8 cellular contexts compared by ENCODE assay signal in the genomic region with DNA sequence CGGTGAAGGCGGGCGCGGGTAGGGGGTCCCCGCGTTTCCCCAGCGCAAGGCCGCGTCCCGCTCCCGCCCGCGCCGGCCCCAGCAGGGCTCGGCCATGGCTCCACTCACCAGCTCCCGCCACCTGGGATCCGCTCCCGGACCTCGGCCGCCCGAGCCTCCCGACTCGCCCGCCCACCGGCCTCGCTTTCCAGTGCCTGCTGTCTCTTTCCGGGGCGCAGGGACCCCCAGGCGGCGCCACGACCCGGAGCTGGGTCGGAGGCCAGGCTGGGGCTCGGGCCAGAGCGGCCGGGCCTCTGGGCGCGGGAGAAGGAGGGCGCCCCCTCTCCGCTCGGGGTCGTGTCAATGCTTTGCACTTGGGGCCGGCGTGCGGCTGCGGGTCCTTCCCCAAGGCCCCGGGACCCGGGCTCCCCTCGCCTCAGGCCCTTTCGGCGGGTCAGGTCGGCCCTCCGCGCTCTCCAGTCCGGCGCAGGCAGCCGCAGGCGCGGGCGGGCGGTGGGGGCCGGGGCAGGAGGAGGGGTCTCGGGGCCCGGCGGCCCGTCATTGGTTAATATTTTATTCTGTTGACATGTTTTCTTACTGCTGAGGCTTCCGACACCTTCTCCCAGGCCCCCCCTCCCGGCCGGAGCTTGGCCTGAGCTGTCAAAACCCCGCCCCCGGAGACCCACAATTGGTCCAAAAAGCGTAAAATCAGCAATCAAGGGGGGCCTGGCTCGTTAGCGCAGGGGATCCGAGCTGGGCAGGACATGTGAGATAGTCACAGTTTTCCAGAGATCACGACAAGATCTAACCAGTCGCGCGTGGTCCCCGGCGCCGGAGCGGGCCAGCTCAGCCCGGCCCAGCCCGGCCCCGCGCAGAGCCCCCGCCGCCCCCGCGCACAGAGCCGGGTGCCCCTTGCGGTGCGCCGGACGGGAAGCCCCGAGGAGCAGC. TPM values are rescaled to one million over a fixed set of nuclear protein-coding genes. Genes with fewer than 3 reads are reported as not detected.
DNase-seq lines count a peak whose midpoint lies in the region; ATAC-seq, FAIRE-seq and TF ChIP-seq lines count a peak whose summit lies in the region.

Gene TBX2 (plus strand): TSS at position 713 of the 927 bp plus-strand sequence. CDS start 334 bp downstream, outside the sequence.

- POLR2A ChIA-PET in activated CD8-positive, alpha-beta T cell treated with anti-CD3 and anti-CD28 coated beads for 36 hours (lab: Charles Lee) = no interaction called here

- peaks cover 65% of the 10 kb centered on the region for H3K27me3 Mint-ChIP-seq in activated CD8-positive, alpha-beta T cell treated with anti-CD3 and anti-CD28 coated beads for 36 hours

- no peak for TF ChIP-seq CTCF in activated CD8-positive, alpha-beta T cell treated with anti-CD3 and anti-CD28 coated beads for 36 hours (IDR thresholded peaks at IDR 0.05)
- no peak for TF ChIP-seq CTCF in cardiac muscle cell (IDR thresholded peaks at IDR 0.05; ENCODE audit: low read depth, low read length)
- no peak for TF ChIP-seq CTCF in parathyroid adenoma (IDR thresholded peaks at IDR 0.05)

- H3K4me3 ChIP-seq in cardiac muscle cell (peak within 1 kb of the TSS; percentile 63), parathyroid adenoma (ENCODE audit: low read depth, low read length) (peak within 1 kb of the TSS; percentile 37)

- H3K9ac ChIP-seq in parathyroid adenoma = no peak within 1 kb of the TSS

- FAIRE-seq in HTR-8/SVneo (lab: Jason Lieb, UNC) = peak; percentile 99

- peak within 1 kb of the TSS; percentile 58 for H3K4me2 ChIP-seq in parathyroid adenoma (ENCODE audit: low read length)

- peak; percentile 86 for DNase-seq in AG20443 (ENCODE audit: low spot score)
- peak; percentile 98 for DNase-seq in HTR-8/SVneo (ENCODE audit: insufficient read length, low spot score)
- DNase-seq in activated CD8-positive, alpha-beta T cell treated with anti-CD3 and anti-CD28 coated beads for 36 hours = no peak
- peak; percentile 94 to 96 for DNase-seq in cardiac muscle cell (ENCODE audit: low read depth in 1 of 2, low spot score in 1 of 2)
- no peak for DNase-seq in stimulated activated CD4-positive, alpha-beta T cell treated with anti-CD3 and anti-CD28 coated beads, Interleukin-2, amount 100 ng/mL, for 48 hours

- CTCF ChIA-PET in activated CD8-positive, alpha-beta T cell treated with anti-CD3 and anti-CD28 coated beads for 36 hours (lab: Charles Lee) = interaction anchor here (1.1 to 1.9 kb wide), 4 partner anchors 9 to 50 kb away, joined by 3 to 7 read pairs (median 4); no protein-coding TSS in a partner anchor

- H3K4me1 Mint-ChIP-seq in activated CD8-positive, alpha-beta T cell treated with anti-CD3 and anti-CD28 coated beads for 36 hours (ENCODE audit: low read depth) = peaks cover 31% of the 10 kb centered on the region

- H3K79me2 ChIP-seq in parathyroid adenoma = no peaks in the 10 kb centered on the region

- H3K4me1 ChIP-seq in cardiac muscle cell (ENCODE audit: low read depth) = peaks cover 22% of the 10 kb centered on the region
- H3K4me1 ChIP-seq in parathyroid adenoma = peaks cover 2% of the 10 kb centered on the region

- H3K9me3 ChIP-seq in cardiac muscle cell (ENCODE audit: low read depth) (no peaks in the 10 kb centered on the region), parathyroid adenoma (ENCODE audit: control insufficient read depth, low read length) (no peaks in the 10 kb centered on the region)

- H3K9me3 Mint-ChIP-seq in activated CD8-positive, alpha-beta T cell treated with anti-CD3 and anti-CD28 coated beads for 36 hours = no peaks in the 10 kb centered on the region

- peaks cover 13% of the 10 kb centered on the region for H3K36me3 ChIP-seq in cardiac muscle cell
- no peaks in the 10 kb centered on the region for H3K36me3 ChIP-seq in parathyroid adenoma (ENCODE audit: control insufficient read depth, insufficient read depth, low read length)

- ATAC-seq in activated CD8-positive, alpha-beta T cell treated with anti-CD3 and anti-CD28 coated beads for 36 hours = no peak
- ATAC-seq in GM18873 (IDR thresholded peaks at IDR 0.05; ENCODE audit: low FRiP score, unreplicated experiment) = no peak
- ATAC-seq in GM19455 (IDR thresholded peaks at IDR 0.05; ENCODE audit: unreplicated experiment) = no peak

- H3K27ac ChIP-seq in cardiac muscle cell (peak within 1 kb of the TSS; percentile 98), parathyroid adenoma (peak within 1 kb of the TSS; percentile 19)

- H3K36me3 Mint-ChIP-seq in activated CD8-positive, alpha-beta T cell treated with anti-CD3 and anti-CD28 coated beads for 36 hours (ENCODE audit: low read depth) = no peaks in the 10 kb centered on the region

- no peak within 1 kb of the TSS for H3K27ac Mint-ChIP-seq in activated CD8-positive, alpha-beta T cell treated with anti-CD3 and anti-CD28 coated beads for 36 hours

- peak within 1 kb of the TSS; percentile 22 for H2AFZ ChIP-seq in parathyroid adenoma

- intact Hi-C loops in activated CD8-positive, alpha-beta T cell treated with anti-CD3 and anti-CD28 coated beads for 36 hours (cut with micrococcal nuclease) = loop anchor here (5.0 kb wide), 1 partner anchor 53 kb away; the partner anchor contains the start of gene TBX4

- H3K27me3 ChIP-seq in cardiac muscle cell (peaks cover 32% of the 10 kb centered on the region), parathyroid adenoma (ENCODE audit: control insufficient read depth, insufficient read depth, low read length) (peaks cover 32% of the 10 kb centered on the region)

- peak within 1 kb of the TSS; percentile 32 for H3K4me3 Mint-ChIP-seq in activated CD8-positive, alpha-beta T cell treated with anti-CD3 and anti-CD28 coated beads for 36 hours

RNA-seq across cellular contexts. Expression of gene TBX2, which starts in this region (rescaled TPM):
- not detected for total RNA-seq in activated CD8-positive, alpha-beta T cell treated with anti-CD3 and anti-CD28 coated beads for 36 hours
- total RNA-seq in cardiac muscle cell = 228 and 273 TPM in 2 replicates
- polyA plus RNA-seq in cardiac muscle cell = 193 and 212 TPM in 2 replicates

Comparison
In these comparisons a context has a peak if more than half of its experiments do, and no peak if none do; other contexts are left out.
1. RNA of gene TBX2 (total RNA-seq): 228 to 273 TPM in cardiac muscle cell; not detected in activated CD8-positive, alpha-beta T cell treated with anti-CD3 and anti-CD28 coated beads for 36 hours; every median in the first group is over 100 times any median in the second.
2. DNase-seq: peak in AG20443 (single experiment), HTR-8/SVneo (single experiment) and cardiac muscle cell (2 of 2); none in activated CD8-positive, alpha-beta T cell treated with anti-CD3 and anti-CD28 coated beads for 36 hours (single experiment) and stimulated activated CD4-positive, alpha-beta T cell treated with anti-CD3 and anti-CD28 coated beads, Interleukin-2, amount 100 ng/mL, for 48 hours (0 of 2).